In the genomic region with DNA sequence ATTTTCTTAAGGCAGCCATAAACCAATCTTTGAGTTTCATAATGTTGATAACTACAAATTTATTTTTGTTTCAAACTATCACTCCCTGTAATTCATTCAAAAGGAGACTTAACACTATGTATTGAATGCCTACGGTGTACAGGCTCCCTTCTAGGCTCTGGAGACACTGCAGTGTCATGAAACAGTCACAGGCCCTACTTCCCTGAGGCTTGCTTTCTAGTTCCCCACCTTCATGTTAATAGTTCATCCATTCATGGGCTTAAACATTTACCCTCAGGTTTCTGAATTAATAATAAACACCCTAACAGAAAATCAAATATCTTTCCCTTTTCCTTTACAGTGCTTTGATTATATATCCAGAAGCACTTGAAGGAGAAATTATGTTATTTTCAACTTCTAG, we compare ENCODE assay signal across 1 cellular context.
TF ChIP-seq lines count a peak whose summit lies in the region.

No MANE protein-coding gene starts in this region.

TF ChIP-seq in IMR-90, 13 proteins besides CTCF, POLR2A, EP300 and RAD21 (continued from another document):
- TF ChIP-seq, protein P1, sequence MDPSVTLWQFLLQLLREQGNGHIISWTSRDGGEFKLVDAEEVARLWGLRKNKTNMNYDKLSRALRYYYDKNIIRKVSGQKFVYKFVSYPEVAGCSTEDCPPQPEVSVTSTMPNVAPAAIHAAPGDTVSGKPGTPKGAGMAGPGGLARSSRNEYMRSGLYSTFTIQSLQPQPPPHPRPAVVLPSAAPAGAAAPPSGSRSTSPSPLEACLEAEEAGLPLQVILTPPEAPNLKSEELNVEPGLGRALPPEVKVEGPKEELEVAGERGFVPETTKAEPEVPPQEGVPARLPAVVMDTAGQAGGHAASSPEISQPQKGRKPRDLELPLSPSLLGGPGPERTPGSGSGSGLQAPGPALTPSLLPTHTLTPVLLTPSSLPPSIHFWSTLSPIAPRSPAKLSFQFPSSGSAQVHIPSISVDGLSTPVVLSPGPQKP (IDR thresholded peaks at IDR 0.05; ENCODE audit: borderline replicate concordance, low read depth, low read length), result no peak
- TF ChIP-seq RFX5 (IDR thresholded peaks at IDR 0.05; ENCODE audit: low read depth, low read length) (no peak), MAFK (IDR thresholded peaks at IDR 0.05; ENCODE audit: low read depth, low read length) (no peak), CHD1 (IDR thresholded peaks at IDR 0.05; ENCODE audit: low read depth, low read length) (no peak)
TF ChIP-seq in IMR-90: peak in this region for 0.
